9 cellular contexts compared by ENCODE assay signal in the genomic region with DNA sequence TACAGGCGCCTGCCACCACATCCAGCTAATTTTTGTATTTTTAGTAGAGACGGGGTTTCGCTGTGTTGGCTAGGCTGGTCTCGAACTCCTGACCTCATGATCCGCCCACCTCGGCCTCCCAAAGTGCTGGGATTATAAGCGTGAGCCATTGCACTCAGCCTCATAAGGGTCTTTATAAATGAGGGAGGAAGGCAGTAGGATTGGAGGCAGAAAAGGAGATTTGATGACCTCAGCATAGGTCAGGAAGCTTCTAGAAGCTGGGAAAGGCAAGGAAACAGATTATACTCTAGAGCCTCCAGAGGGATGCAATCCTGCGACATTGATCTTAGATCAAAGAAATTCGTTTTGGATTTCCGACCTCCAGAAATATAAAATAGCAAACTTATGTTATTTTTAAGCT. TPM values are rescaled to one million over a fixed set of nuclear protein-coding genes. Genes with fewer than 3 reads are reported as not detected.
DNase-seq lines count a peak whose midpoint lies in the region; ATAC-seq and TF ChIP-seq lines count a peak whose summit lies in the region.
"Not testable (repeated sequence)": the region's sequence is repeated elsewhere in the genome, so short reads cannot be mapped to it uniquely, and the experiment has no call there.
"Had no signal": no experiment of that assay in that cellular context is flagged by ENCODE, and none has a peak within 500 bp of the region (broad histone marks: within the 10 kb centered on the region; RNA-seq: fewer than 3 reads in every experiment).

No MANE protein-coding gene starts in this region.

- intact Hi-C loops in IMR-90 (cut with micrococcal nuclease), result not testable (repeated sequence)

- H3K4ac ChIP-seq in IMR-90 (ENCODE audit: low read depth, low read length), result peak overlapping the region; percentile 57; the same call in 1 of the 2 replicates

- DNase-seq in IMR-90; Peyer's patch; activated CD4-positive, alpha-beta T cell treated with anti-CD3 and anti-CD28 coated beads, Interleukin-2, amount 10 ng/mL, durations not matched to agents 7 days and 5 days; activated naive CD4-positive, alpha-beta T cell treated with anti-CD3 and anti-CD28 coated beads, Interleukin-2, amount 50 U/mL, for 72 hours (ENCODE audit: low spot score in 2 of 2); effector memory CD8-positive, alpha-beta T cell; naive thymus-derived CD8-positive, alpha-beta T cell: not testable (repeated sequence)

- not testable (repeated sequence) for TF ChIP-seq CTCF in IMR-90 (conservative IDR thresholded peaks at IDR 0.05; ENCODE audit: low read depth, low read length); Peyer's patch (IDR thresholded peaks at IDR 0.05)

- 0 out of 2 replicates have a peak overlapping the region, but pooled peaks have one; percentile 28 for H2BK120ac ChIP-seq in IMR-90 (ENCODE audit: low read depth, low read length)

- not testable (repeated sequence) for H2AK5ac ChIP-seq in IMR-90 (ENCODE audit: low read depth, low read length)

- not testable (repeated sequence) for H3K27me3 ChIP-seq in BLaER1 treated with 17β-estradiol and CSF1 and Interleukin-3, amounts not matched to agents 10 nM and 100 nM; IMR-90 (ENCODE audit: control insufficient read depth, insufficient read depth, low read length); Peyer's patch

- not testable (repeated sequence) for H4K8ac ChIP-seq in IMR-90 (ENCODE audit: low read depth in 2 of 2, low read length in 2 of 2)

- not testable (repeated sequence) for TF ChIP-seq POLR2A in IMR-90 (IDR thresholded peaks at IDR 0.05; ENCODE audit: low read depth, low read length); Peyer's patch (IDR thresholded peaks at IDR 0.05)

- H2AK9ac ChIP-seq in IMR-90 (replicated peaks; ENCODE audit: low read depth, low read length, poor library complexity), result not testable (repeated sequence)

- in situ Hi-C loops in IMR-90 (cut with MboI; ENCODE audit: low sequenced_read_pairs), result not testable (repeated sequence)

- peaks cover 54% of the 10 kb centered on the region for H3K4me1 Mint-ChIP-seq in activated CD4-positive, alpha-beta T cell treated with anti-CD3 and anti-CD28 coated beads, Interleukin-2, amount 10 ng/mL, durations not matched to agents 7 days and 5 days
- H3K4me1 Mint-ChIP-seq in effector memory CD8-positive, alpha-beta T cell (ENCODE audit: low read depth in 2 of 2), result peaks cover 38 to 45% of the 10 kb centered on the region in 2 donors
- peaks cover 28 to 77% (median 64%) of the 10 kb centered on the region in 4 donors for H3K4me1 Mint-ChIP-seq in naive thymus-derived CD8-positive, alpha-beta T cell
- H3K4me1 Mint-ChIP-seq in stimulated activated memory B cell treated with anti-CD40 and anti-IgM and Interleukin-4, amounts not matched to agents 10 μg/mL and 1 μg/mL and 100 μg/mL, for 72 hours, result peaks cover 67% of the 10 kb centered on the region

- H4K5ac ChIP-seq in IMR-90 (ENCODE audit: low read depth, low read length), result not testable (repeated sequence)

- not testable (repeated sequence) for H2AFZ ChIP-seq in IMR-90 (replicated peaks; ENCODE audit: low read length, poor library complexity)

- H3K79me1 ChIP-seq in IMR-90 (ENCODE audit: low read depth in 1 of 2, low read length in 2 of 2), result not testable (repeated sequence)

- not testable (repeated sequence) for H3K9me3 Mint-ChIP-seq in activated CD4-positive, alpha-beta T cell treated with anti-CD3 and anti-CD28 coated beads, Interleukin-2, amount 10 ng/mL, durations not matched to agents 7 days and 5 days; activated naive CD4-positive, alpha-beta T cell treated with anti-CD3 and anti-CD28 coated beads, Interleukin-2, amount 50 U/mL, for 72 hours; effector memory CD8-positive, alpha-beta T cell; naive thymus-derived CD8-positive, alpha-beta T cell; stimulated activated memory B cell treated with anti-CD40 and anti-IgM and Interleukin-4, amounts not matched to agents 10 μg/mL and 1 μg/mL and 100 μg/mL, for 72 hours

- H3K4me3 ChIP-seq in BLaER1 treated with 17β-estradiol and CSF1 and Interleukin-3, amounts not matched to agents 10 nM and 100 nM; IMR-90 (ENCODE audit: insufficient read depth, low read depth, low read length); Peyer's patch: not testable (repeated sequence)

- H3K4me3 Mint-ChIP-seq in activated CD4-positive, alpha-beta T cell treated with anti-CD3 and anti-CD28 coated beads, Interleukin-2, amount 10 ng/mL, durations not matched to agents 7 days and 5 days; effector memory CD8-positive, alpha-beta T cell; naive thymus-derived CD8-positive, alpha-beta T cell; stimulated activated memory B cell treated with anti-CD40 and anti-IgM and Interleukin-4, amounts not matched to agents 10 μg/mL and 1 μg/mL and 100 μg/mL, for 72 hours: not testable (repeated sequence)

- dilution Hi-C loops in IMR-90 (cut with HindIII; ENCODE audit: low sequenced_read_pairs, unreplicated experiment), result not testable (repeated sequence)

- POLR2A ChIA-PET in IMR-90 (lab: Charles Lee; ENCODE audit: unreplicated experiment); activated CD4-positive, alpha-beta T cell treated with anti-CD3 and anti-CD28 coated beads, Interleukin-2, amount 10 ng/mL, durations not matched to agents 7 days and 5 days (lab: Charles Lee): not testable (repeated sequence)
- POLR2A ChIA-PET in naive thymus-derived CD8-positive, alpha-beta T cell (lab: Charles Lee), result interaction anchor here (0.6 to 5.2 kb wide), 3 partner anchors 31 to 69 kb away, joined by 4 to 59 read pairs (median 9); no protein-coding TSS in a partner anchor

- H4K91ac ChIP-seq in IMR-90 (ENCODE audit: insufficient read depth, low read depth, low read length), result not testable (repeated sequence)

- WGBS in IMR-90 (ENCODE audit: extremely low coverage in 2 of 2, insufficient read length in 1 of 2), 2 experiments, result 100% methylated on average over 4 of the region's 10 CpGs; no CpG with 5 or more reads in 1 of the 2 experiments

- H3K9me1 ChIP-seq in IMR-90 (ENCODE audit: insufficient read depth, low read length), result not testable (repeated sequence)

- peaks cover 56 to 84% (median 69%) of the 10 kb centered on the region in 10 experiments for H3K4me1 ChIP-seq in BLaER1 treated with 17β-estradiol and CSF1 and Interleukin-3, amounts not matched to agents 10 nM and 100 nM
- H3K4me1 ChIP-seq in IMR-90 (ENCODE audit: control insufficient read depth, insufficient read depth, low read length), result not testable (repeated sequence)
- peaks cover 0 to 19% (median 8%) of the 10 kb centered on the region in 4 donors for H3K4me1 ChIP-seq in Peyer's patch

- not testable (repeated sequence) for H3K36me3 Mint-ChIP-seq in activated CD4-positive, alpha-beta T cell treated with anti-CD3 and anti-CD28 coated beads, Interleukin-2, amount 10 ng/mL, durations not matched to agents 7 days and 5 days (ENCODE audit: low read depth); naive thymus-derived CD8-positive, alpha-beta T cell
- peaks cover 0 to 12% of the 10 kb centered on the region in 2 donors for H3K36me3 Mint-ChIP-seq in activated naive CD4-positive, alpha-beta T cell treated with anti-CD3 and anti-CD28 coated beads, Interleukin-2, amount 50 U/mL, for 72 hours
- peaks cover 18% of the 10 kb centered on the region for H3K36me3 Mint-ChIP-seq in effector memory CD8-positive, alpha-beta T cell (ENCODE audit: insufficient read depth)
- H3K36me3 Mint-ChIP-seq in stimulated activated memory B cell treated with anti-CD40 and anti-IgM and Interleukin-4, amounts not matched to agents 10 μg/mL and 1 μg/mL and 100 μg/mL, for 72 hours, result peaks cover 13% of the 10 kb centered on the region

- H3K27ac ChIP-seq in BLaER1 treated with 17β-estradiol and CSF1 and Interleukin-3, amounts not matched to agents 10 nM and 100 nM, result peak overlapping the region in 7 of 11 experiments; percentile 77 to 86 (median 82); a peak in 9 of 22 replicates
- H3K27ac ChIP-seq in IMR-90 (ENCODE audit: insufficient read depth, low read length) (peak overlapping the region; percentile 10; the same call in 1 of the 2 replicates), Peyer's patch (peak overlapping the region; percentile 77 to 83 (median 82))

- not testable (repeated sequence) for H3K9ac ChIP-seq in BLaER1 treated with 17β-estradiol and CSF1 and Interleukin-3, amounts not matched to agents 10 nM and 100 nM; IMR-90 (ENCODE audit: low read depth, low read length)

- H3K27ac Mint-ChIP-seq in activated CD4-positive, alpha-beta T cell treated with anti-CD3 and anti-CD28 coated beads, Interleukin-2, amount 10 ng/mL, durations not matched to agents 7 days and 5 days, result peak overlapping the region; percentile 96
- peak overlapping the region; percentile 94 to 96 for H3K27ac Mint-ChIP-seq in activated naive CD4-positive, alpha-beta T cell treated with anti-CD3 and anti-CD28 coated beads, Interleukin-2, amount 50 U/mL, for 72 hours
- H3K27ac Mint-ChIP-seq in effector memory CD8-positive, alpha-beta T cell, result peak overlapping the region; percentile 95 to 96
- peak overlapping the region; percentile 18 to 99 (median 97) for H3K27ac Mint-ChIP-seq in naive thymus-derived CD8-positive, alpha-beta T cell
- peak overlapping the region; percentile 92 for H3K27ac Mint-ChIP-seq in stimulated activated memory B cell treated with anti-CD40 and anti-IgM and Interleukin-4, amounts not matched to agents 10 μg/mL and 1 μg/mL and 100 μg/mL, for 72 hours

- H3K9me3 ChIP-seq in BLaER1 treated with 17β-estradiol and CSF1 and Interleukin-3, amounts not matched to agents 10 nM and 100 nM (replicated peaks in 1 of 11), result peaks cover 0 to 12% (median 3%) of the 10 kb centered on the region in 11 experiments; a peak in 8 of 22 replicates
- H3K9me3 ChIP-seq in IMR-90 (ENCODE audit: control insufficient read depth, insufficient read depth, low read length); Peyer's patch: not testable (repeated sequence)

- H2BK15ac ChIP-seq in IMR-90 (ENCODE audit: low read depth, low read length), result peak overlapping the region; percentile 49; the same call in 1 of the 3 replicates

- peak overlapping the region; percentile 69 to 90 (median 80); a peak in 15 of 22 replicates for H3K4me2 ChIP-seq in BLaER1 treated with 17β-estradiol and CSF1 and Interleukin-3, amounts not matched to agents 10 nM and 100 nM
- H3K4me2 ChIP-seq in IMR-90 (ENCODE audit: low read depth, low read length), result not testable (repeated sequence)

- not testable (repeated sequence) for H2BK20ac ChIP-seq in IMR-90 (ENCODE audit: low read depth, low read length)

- CTCF ChIA-PET in IMR-90 (lab: Yijun Ruan, JAX), result not testable (repeated sequence)
- CTCF ChIA-PET in activated CD4-positive, alpha-beta T cell treated with anti-CD3 and anti-CD28 coated beads, Interleukin-2, amount 10 ng/mL, durations not matched to agents 7 days and 5 days (lab: Charles Lee), result interaction anchor here (1.0 to 1.7 kb wide), 4 partner anchors 9 to 42 kb away, joined by 3 to 5 read pairs (median 4); no protein-coding TSS in a partner anchor

- H3K14ac ChIP-seq in IMR-90 (replicated peaks; ENCODE audit: low read depth, low read length), result not testable (repeated sequence)

- not testable (repeated sequence) for H2BK5ac ChIP-seq in IMR-90 (ENCODE audit: low read depth, low read length, poor library complexity, severe bottlenecking)

- not testable (repeated sequence) for H3K56ac ChIP-seq in IMR-90 (ENCODE audit: extremely low read depth, insufficient read depth, low read length)

- not testable (repeated sequence) for TF ChIP-seq RAD21 in IMR-90 (IDR thresholded peaks at IDR 0.05; ENCODE audit: low read length)

- not testable (repeated sequence) for ATAC-seq in IMR-90 (ENCODE audit: low read depth); activated naive CD4-positive, alpha-beta T cell treated with anti-CD3 and anti-CD28 coated beads, Interleukin-2, amount 50 U/mL, for 72 hours; effector memory CD8-positive, alpha-beta T cell (replicated peaks); naive thymus-derived CD8-positive, alpha-beta T cell; stimulated activated memory B cell treated with anti-CD40 and anti-IgM and Interleukin-4, amounts not matched to agents 10 μg/mL and 1 μg/mL and 100 μg/mL, for 72 hours

- BruUV-seq in IMR-90 (replicated peaks; lab: Mats Ljungman, UMichigan), result not testable (repeated sequence)

- not testable (repeated sequence) for H3K23ac ChIP-seq in IMR-90 (ENCODE audit: low read depth, low read length)

- H3K27me3 Mint-ChIP-seq in activated CD4-positive, alpha-beta T cell treated with anti-CD3 and anti-CD28 coated beads, Interleukin-2, amount 10 ng/mL, durations not matched to agents 7 days and 5 days; effector memory CD8-positive, alpha-beta T cell; naive thymus-derived CD8-positive, alpha-beta T cell; stimulated activated memory B cell treated with anti-CD40 and anti-IgM and Interleukin-4, amounts not matched to agents 10 μg/mL and 1 μg/mL and 100 μg/mL, for 72 hours: not testable (repeated sequence)

- not testable (repeated sequence) for H3K36me3 ChIP-seq in BLaER1 treated with 17β-estradiol and CSF1 and Interleukin-3, amounts not matched to agents 10 nM and 100 nM; IMR-90 (ENCODE audit: control insufficient read depth, insufficient read depth, low read length); Peyer's patch

- not testable (repeated sequence) for H4K20me1 ChIP-seq in BLaER1 treated with 17β-estradiol and CSF1 and Interleukin-3, amounts not matched to agents 10 nM and 100 nM; IMR-90 (ENCODE audit: insufficient read depth, low read length)

- 0 out of 2 replicates have a peak overlapping the region, but pooled peaks have one; percentile 22 for H3K18ac ChIP-seq in IMR-90 (ENCODE audit: low read depth, low read length)

RNA-seq across cellular contexts. Expression of a gene that starts 1.4 kb away (rescaled TPM):
- total RNA-seq in IMR-90 (2012; rRNA removed) (under 0.01 TPM in 2 replicates), Peyer's patch (1 to 10 TPM in 2 of 4 donors, under 1 TPM in 1, not detected in 1; 0.54 to 1.7 (median 1.0) TPM)
- polyA plus RNA-seq in IMR-90 (2012; rRNA removed), result 0.04 and 0.05 TPM in 2 replicates
- polyA plus RNA-seq in IMR-90 (2012; cell fraction: cytosol; rRNA removed), result 0.04 TPM in 1 of 2 replicates, not detected in the other
- 0.01 and 0.11 TPM in 2 replicates for polyA plus RNA-seq in IMR-90 (2012; cell fraction: nucleus; rRNA removed; ENCODE audit: low replicate concordance)
- total RNA-seq in activated CD4-positive, alpha-beta T cell treated with anti-CD3 and anti-CD28 coated beads, Interleukin-2, amount 10 ng/mL, durations not matched to agents 7 days and 5 days, result under 1 TPM; 0.35 TPM
- under 1 TPM; 0.31 to 0.32 TPM for total RNA-seq in activated naive CD4-positive, alpha-beta T cell treated with anti-CD3 and anti-CD28 coated beads, Interleukin-2, amount 50 U/mL, for 72 hours
- 1 to 10 TPM in 1 of 2 experiments, under 1 TPM in 1; 0.96 to 1.7 TPM for total RNA-seq in naive thymus-derived CD8-positive, alpha-beta T cell
- under 1 TPM in 2 of 3 donors, not detected in 1; 0.11 to 0.65 TPM for polyA plus RNA-seq in naive thymus-derived CD8-positive, alpha-beta T cell
- total RNA-seq: Caco-2 had no signal

Comparison
In these comparisons a context has a peak if more than half of its experiments do, and no peak if none do; other contexts are left out.
1. H3K27ac ChIP-seq: peak in every context shown above with its lines; median percentile 82 in BLaER1 treated with 17β-estradiol and CSF1 and Interleukin-3, amounts not matched to agents 10 nM and 100 nM; 82 in Peyer's patch; 10 in IMR-90.